1 cellular context compared by ENCODE assay signal in genomic region chr21:45234906-45235305, GRCh38.
TF ChIP-seq lines count a peak whose summit lies in the region.

No MANE protein-coding gene starts in this region.

TF ChIP-seq in HepG2, 621 proteins besides CTCF, POLR2A, EP300 and RAD21 (continued from another document):
- TF ChIP-seq RERE (CRISPR knock-in tag; IDR thresholded peaks at IDR 0.05; ENCODE audit: low read depth): no peak
